In the genomic region with DNA sequence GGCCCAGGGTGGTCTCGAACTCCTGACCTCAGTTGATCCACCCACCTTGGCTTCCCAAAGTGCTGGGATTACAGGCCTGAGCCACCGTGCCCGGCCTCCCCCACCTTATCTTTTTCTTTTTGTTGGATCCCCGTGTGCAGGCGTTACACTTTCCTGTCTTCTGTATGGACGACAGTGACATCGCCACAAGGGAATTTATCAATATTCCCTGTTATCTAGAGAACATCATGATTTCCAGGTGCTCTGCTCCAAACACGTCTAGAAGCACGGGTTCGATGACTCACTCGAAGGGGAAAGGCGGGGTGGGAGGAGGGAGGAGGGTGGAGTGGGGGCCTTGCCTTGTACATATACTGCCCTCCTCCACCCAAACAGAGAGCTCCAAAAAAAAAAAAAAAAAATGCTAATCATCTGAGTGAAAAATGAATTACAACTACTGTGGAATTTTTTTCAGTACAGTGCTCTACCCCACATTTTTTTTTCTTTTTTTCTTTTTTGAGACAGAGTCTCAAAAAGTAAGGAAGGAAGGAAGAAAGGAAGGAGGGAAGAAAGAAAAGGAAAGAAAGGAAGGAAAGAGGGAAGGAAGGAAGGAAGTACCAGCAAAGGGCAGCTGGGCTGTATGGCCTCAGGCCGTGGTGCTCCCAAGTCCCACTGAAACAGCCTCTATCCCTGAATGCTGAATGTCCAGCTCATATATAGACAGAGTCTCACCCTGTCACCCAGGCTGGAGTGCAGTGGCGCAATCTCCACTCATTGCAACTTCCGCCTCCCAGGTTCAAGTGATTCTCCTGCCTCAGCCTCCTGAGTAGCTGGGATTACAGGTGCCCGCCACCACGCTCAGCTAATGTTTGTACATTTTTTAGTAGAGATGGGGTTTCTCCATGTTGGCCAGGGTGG, we compare ENCODE assay signal across 12 cellular contexts. TPM values are rescaled to one million over a fixed set of nuclear protein-coding genes. Genes with fewer than 3 reads are reported as not detected.
A peak's percentile ranks its signal among the peaks of the same experiment; 100 is the strongest.
DNase-seq lines count a peak whose midpoint lies in the region; ATAC-seq and TF ChIP-seq lines count a peak whose summit lies in the region.
"Had no signal": no experiment of that assay in that cellular context is flagged by ENCODE, and none has a peak within 500 bp of the region (broad histone marks: within the 10 kb centered on the region; RNA-seq: fewer than 3 reads in every experiment).

No MANE protein-coding gene starts in this region.

- H3K27ac Mint-ChIP-seq in activated T-cell treated with anti-CD3 and anti-CD28 coated beads, Interleukin-2, amount 50 U/mL, for 72 hours: no peak overlapping the region

- no peaks in the 10 kb centered on the region for H3K9me3 Mint-ChIP-seq in activated T-cell treated with anti-CD3 and anti-CD28 coated beads, Interleukin-2, amount 50 U/mL, for 72 hours

- no peaks in the 10 kb centered on the region for H3K9me3 ChIP-seq in SK-N-SH
- H3K9me3 ChIP-seq: lower lobe of right lung had no signal

- H4K20me1 ChIP-seq in SK-N-SH (ENCODE audit: insufficient read depth): no peaks in the 10 kb centered on the region

- peak; percentile 37 for DNase-seq in GM03348 (ENCODE audit: low spot score)
- DNase-seq in SK-N-SH: no peak
- peak; percentile 6 for DNase-seq in glomerular visceral epithelial cell (ENCODE audit: extremely low spot score)
- peak; percentile 39 for DNase-seq in pulmonary artery endothelial cell (ENCODE audit: low read depth, low spot score)
- DNase-seq in NCI-H2196 treated with DMSO at 0.1 percent for 48 hours (lab: John Stamatoyannopoulos, UW; ENCODE audit: unreplicated experiment): no peak
- no peak for DNase-seq in activated T-cell treated with anti-CD3 and anti-CD28 coated beads, Interleukin-2, amount 50 U/mL, for 72 hours
- DNase-seq: activated naive CD4-positive, alpha-beta T cell; effector CD4-positive, alpha-beta T cell; lower lobe of right lung; NCI-H1417 treated with DMSO at 0.1 percent for 48 hours had no signal

- no peaks in the 10 kb centered on the region for H3K36me3 ChIP-seq in SK-N-SH (replicated peaks in 1 of 2; ENCODE audit: control insufficient read depth in 1 of 2, insufficient read depth in 2 of 2, low read length in 1 of 2)

- no peaks in the 10 kb centered on the region for H3K27me3 Mint-ChIP-seq in activated T-cell treated with anti-CD3 and anti-CD28 coated beads, Interleukin-2, amount 50 U/mL, for 72 hours (ENCODE audit: low read depth)

- H2AFZ ChIP-seq in SK-N-SH (ENCODE audit: low read depth): no peak overlapping the region

- H3K4me3 Mint-ChIP-seq in activated T-cell treated with anti-CD3 and anti-CD28 coated beads, Interleukin-2, amount 50 U/mL, for 72 hours: no peak overlapping the region

- ATAC-seq in GM21381 (IDR thresholded peaks at IDR 0.05; ENCODE audit: unreplicated experiment): no peak
- ATAC-seq in HG03196 (IDR thresholded peaks at IDR 0.05; ENCODE audit: unreplicated experiment): no peak
- no peak for ATAC-seq in activated T-cell treated with anti-CD3 and anti-CD28 coated beads, Interleukin-2, amount 50 U/mL, for 72 hours (replicated peaks in 1 of 2)

- CTCF ChIA-PET in SK-N-SH (lab: Yijun Ruan, JAX): interaction anchor here (1.1 kb wide), 1 partner anchor 48 kb away, joined by 3 read pairs; no protein-coding TSS in a partner anchor

- WGBS in SK-N-SH (ENCODE audit: low lambda C conversion rate): 68% methylated on average over 15 of the region's 17 CpGs

- no peak overlapping the region for H3K4me3 ChIP-seq in SK-N-SH (ENCODE audit: low read depth in 2 of 2, low read length in 1 of 2)
- H3K4me3 ChIP-seq: lower lobe of right lung had no signal

- TF ChIP-seq CTCF in SK-N-SH (IDR thresholded peaks at IDR 0.05): no peak

- TF ChIP-seq EP300 in SK-N-SH (IDR thresholded peaks at IDR 0.05; ENCODE audit: borderline replicate concordance in 1 of 2, low read depth in 1 of 2, low read length in 1 of 2): no peak

- H3K4me2 ChIP-seq in SK-N-SH: no peak overlapping the region

- no peak overlapping the region for H3K9ac ChIP-seq in SK-N-SH

- H3K79me2 ChIP-seq in SK-N-SH (ENCODE audit: insufficient read depth): no peaks in the 10 kb centered on the region

- no peaks in the 10 kb centered on the region for H3K9me2 ChIP-seq in SK-N-SH

- no peak for TF ChIP-seq RAD21 in SK-N-SH (IDR thresholded peaks at IDR 0.05; ENCODE audit: low read length)

- H3F3A ChIP-seq in SK-N-SH (replicated peaks; ENCODE audit: insufficient read depth): no peaks in the 10 kb centered on the region

- peaks cover 0 to 2% of the 10 kb centered on the region in 2 experiments; a peak in 1 of 4 replicates for H3K4me1 ChIP-seq in SK-N-SH (ENCODE audit: control insufficient read depth in 1 of 2, insufficient read depth in 2 of 2, low read depth in 1 of 2, low read length in 1 of 2)

- H3K4me1 Mint-ChIP-seq in activated T-cell treated with anti-CD3 and anti-CD28 coated beads, Interleukin-2, amount 50 U/mL, for 72 hours (ENCODE audit: low read depth): no peaks in the 10 kb centered on the region

- H3K36me3 Mint-ChIP-seq in activated T-cell treated with anti-CD3 and anti-CD28 coated beads, Interleukin-2, amount 50 U/mL, for 72 hours (ENCODE audit: insufficient read depth in 2 of 2): no peaks in the 10 kb centered on the region

- POLR2A ChIA-PET in SK-N-SH (lab: Yijun Ruan, JAX): no interaction called here

- no peaks in the 10 kb centered on the region for H3K27me3 ChIP-seq in SK-N-SH (ENCODE audit: insufficient read depth)

- no peak overlapping the region for H3K27ac ChIP-seq in SK-N-SH (ENCODE audit: low read depth in 2 of 2, low read length in 1 of 2)
- H3K27ac ChIP-seq: lower lobe of right lung had no signal

TF ChIP-seq in SK-N-SH, 30 proteins besides CTCF, POLR2A, EP300 and RAD21:
- TF ChIP-seq, protein P1, sequence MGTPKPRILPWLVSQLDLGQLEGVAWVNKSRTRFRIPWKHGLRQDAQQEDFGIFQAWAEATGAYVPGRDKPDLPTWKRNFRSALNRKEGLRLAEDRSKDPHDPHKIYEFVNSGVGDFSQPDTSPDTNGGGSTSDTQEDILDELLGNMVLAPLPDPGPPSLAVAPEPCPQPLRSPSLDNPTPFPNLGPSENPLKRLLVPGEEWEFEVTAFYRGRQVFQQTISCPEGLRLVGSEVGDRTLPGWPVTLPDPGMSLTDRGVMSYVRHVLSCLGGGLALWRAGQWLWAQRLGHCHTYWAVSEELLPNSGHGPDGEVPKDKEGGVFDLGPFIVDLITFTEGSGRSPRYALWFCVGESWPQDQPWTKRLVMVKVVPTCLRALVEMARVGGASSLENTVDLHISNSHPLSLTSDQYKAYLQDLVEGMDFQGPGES (IDR thresholded peaks at IDR 0.05; ENCODE audit: low read depth, low read length): no peak
- TF ChIP-seq, protein P2, sequence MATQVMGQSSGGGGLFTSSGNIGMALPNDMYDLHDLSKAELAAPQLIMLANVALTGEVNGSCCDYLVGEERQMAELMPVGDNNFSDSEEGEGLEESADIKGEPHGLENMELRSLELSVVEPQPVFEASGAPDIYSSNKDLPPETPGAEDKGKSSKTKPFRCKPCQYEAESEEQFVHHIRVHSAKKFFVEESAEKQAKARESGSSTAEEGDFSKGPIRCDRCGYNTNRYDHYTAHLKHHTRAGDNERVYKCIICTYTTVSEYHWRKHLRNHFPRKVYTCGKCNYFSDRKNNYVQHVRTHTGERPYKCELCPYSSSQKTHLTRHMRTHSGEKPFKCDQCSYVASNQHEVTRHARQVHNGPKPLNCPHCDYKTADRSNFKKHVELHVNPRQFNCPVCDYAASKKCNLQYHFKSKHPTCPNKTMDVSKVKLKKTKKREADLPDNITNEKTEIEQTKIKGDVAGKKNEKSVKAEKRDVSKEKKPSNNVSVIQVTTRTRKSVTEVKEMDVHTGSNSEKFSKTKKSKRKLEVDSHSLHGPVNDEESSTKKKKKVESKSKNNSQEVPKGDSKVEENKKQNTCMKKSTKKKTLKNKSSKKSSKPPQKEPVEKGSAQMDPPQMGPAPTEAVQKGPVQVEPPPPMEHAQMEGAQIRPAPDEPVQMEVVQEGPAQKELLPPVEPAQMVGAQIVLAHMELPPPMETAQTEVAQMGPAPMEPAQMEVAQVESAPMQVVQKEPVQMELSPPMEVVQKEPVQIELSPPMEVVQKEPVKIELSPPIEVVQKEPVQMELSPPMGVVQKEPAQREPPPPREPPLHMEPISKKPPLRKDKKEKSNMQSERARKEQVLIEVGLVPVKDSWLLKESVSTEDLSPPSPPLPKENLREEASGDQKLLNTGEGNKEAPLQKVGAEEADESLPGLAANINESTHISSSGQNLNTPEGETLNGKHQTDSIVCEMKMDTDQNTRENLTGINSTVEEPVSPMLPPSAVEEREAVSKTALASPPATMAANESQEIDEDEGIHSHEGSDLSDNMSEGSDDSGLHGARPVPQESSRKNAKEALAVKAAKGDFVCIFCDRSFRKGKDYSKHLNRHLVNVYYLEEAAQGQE (IDR thresholded peaks at IDR 0.05; ENCODE audit: low read depth, low read length): no peak
- TF ChIP-seq FOSL2 (IDR thresholded peaks at IDR 0.05; ENCODE audit: borderline replicate concordance, low read depth) (peak; percentile 31; the same call in 1 of the 2 replicates), TCF12 (IDR thresholded peaks at IDR 0.05) (0 out of 2 replicates have a peak, but pooled peaks have one; percentile 17), JUND (IDR thresholded peaks at IDR 0.05) (peak; percentile 37)

RNA-seq across cellular contexts. Expression of a gene that starts 36.8 kb away (rescaled TPM):
- polyA plus RNA-seq in SK-N-SH (2012; rRNA removed): 1.9 and 3.6 TPM in 2 replicates
- 1.4 and 1.7 TPM in 2 replicates for polyA plus RNA-seq in SK-N-SH (2012; cell fraction: cytosol; rRNA removed)
- 5.0 and 5.6 TPM in 2 replicates for polyA plus RNA-seq in SK-N-SH (2012; cell fraction: nucleus; rRNA removed)
- total RNA-seq in pulmonary artery endothelial cell: 14.2 and 30.7 TPM in 2 replicates
- total RNA-seq in activated T-cell treated with anti-CD3 and anti-CD28 coated beads, Interleukin-2, amount 50 U/mL, for 72 hours: 1 to 10 TPM; 8.7 TPM

Comparison
In these comparisons a context has a peak if more than half of its experiments do, and no peak if none do; other contexts are left out.
1. DNase-seq: peak in GM03348 (single experiment), glomerular visceral epithelial cell (single experiment) and pulmonary artery endothelial cell (single experiment); none in SK-N-SH (single experiment), NCI-H2196 treated with DMSO at 0.1 percent for 48 hours (single experiment) and activated T-cell treated with anti-CD3 and anti-CD28 coated beads, Interleukin-2, amount 50 U/mL, for 72 hours (0 of 2).